8 cellular contexts compared by ENCODE assay signal in the genomic region with DNA sequence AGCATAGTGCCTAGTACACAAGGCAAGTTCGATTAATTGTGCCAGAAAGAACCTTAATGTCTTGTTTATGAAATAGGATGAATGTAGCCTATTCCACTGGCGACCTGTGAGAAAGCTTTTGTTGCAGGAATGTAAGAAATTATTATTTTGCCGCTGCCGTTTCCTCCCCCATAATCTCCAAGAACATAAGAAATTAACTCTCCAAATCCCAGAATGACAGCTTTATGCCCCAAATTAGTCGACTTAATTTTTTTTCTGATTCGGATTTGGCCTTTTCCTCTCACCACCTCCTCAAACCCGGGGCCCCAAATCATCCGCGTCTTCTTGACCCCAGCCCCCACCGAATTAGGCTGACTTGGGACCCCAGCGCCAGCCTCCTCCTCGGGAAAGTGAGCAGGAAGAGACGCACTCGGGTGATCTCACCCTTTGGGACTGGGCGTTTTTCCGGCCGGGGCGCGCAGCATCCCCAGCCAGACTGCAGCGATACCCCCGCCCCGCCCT. TPM values are rescaled to one million over a fixed set of nuclear protein-coding genes. Genes with fewer than 3 reads are reported as not detected.
DNase-seq lines count a peak whose midpoint lies in the region; ATAC-seq and TF ChIP-seq lines count a peak whose summit lies in the region.

No MANE protein-coding gene starts in this region.

- H3K27ac ChIP-seq in neural cell (ENCODE audit: low read length) = peak overlapping the region; percentile 82

- peak overlapping the region; percentile 81 for H3K4me3 ChIP-seq in GM06990 (replicated peaks; ENCODE audit: low read depth, low read length)
- peak overlapping the region; percentile 76 for H3K4me3 ChIP-seq in Loucy (ENCODE audit: low read length, poor library complexity, severe bottlenecking)
- peak overlapping the region; percentile 98 for H3K4me3 ChIP-seq in neural cell (ENCODE audit: low read length)

- no peak for TF ChIP-seq RAD21 in neural cell (conservative IDR thresholded peaks at IDR 0.05)

- peaks cover 15 to 18% of the 10 kb centered on the region in 2 donors for H3K4me1 Mint-ChIP-seq in effector memory CD8-positive, alpha-beta T cell (ENCODE audit: low read depth in 2 of 2)

- H3K9me2 ChIP-seq in Loucy (replicated peaks; ENCODE audit: low read depth, low read length) (no peaks in the 10 kb centered on the region), neural cell (ENCODE audit: insufficient read depth, low read length) (no peaks in the 10 kb centered on the region)

- no peak for DNase-seq in GM06990 (ENCODE audit: extremely low read depth, insufficient read length)
- no peak for DNase-seq in effector memory CD8-positive, alpha-beta T cell
- DNase-seq in DMS79 (lab: John Stamatoyannopoulos, UW) = no peak
- DNase-seq in NK-92 (lab: John Stamatoyannopoulos, UW; ENCODE audit: unreplicated experiment) = no peak
- no peak for DNase-seq in globus pallidus (ENCODE audit: low spot score)

- H3F3A ChIP-seq in Loucy (ENCODE audit: low read depth) (no peaks in the 10 kb centered on the region), neural cell (ENCODE audit: insufficient read depth, low read length, poor library complexity, severe bottlenecking) (peaks cover 12% of the 10 kb centered on the region)

- H3K27me3 ChIP-seq in GM06990 (replicated peaks; ENCODE audit: control insufficient read depth, insufficient read depth, low read length) (no peaks in the 10 kb centered on the region), Loucy (ENCODE audit: insufficient read depth, low read length, poor library complexity, severe bottlenecking) (no peaks in the 10 kb centered on the region), neural cell (ENCODE audit: insufficient read depth, low read depth, low read length) (no peaks in the 10 kb centered on the region)

- TF ChIP-seq CTCF in GM06990 (IDR thresholded peaks at IDR 0.05; ENCODE audit: insufficient read depth, low read length, poor library complexity, severe bottlenecking) (no peak), Loucy (conservative IDR thresholded peaks at IDR 0.05; ENCODE audit: low read length) (no peak), neural cell (IDR thresholded peaks at IDR 0.05; ENCODE audit: poor library complexity, severe bottlenecking) (no peak)

- peak overlapping the region; percentile 72 for H3K9ac ChIP-seq in Loucy (ENCODE audit: low read depth, low read length, poor library complexity, severe bottlenecking)
- peak overlapping the region; percentile 96 for H3K9ac ChIP-seq in neural cell (ENCODE audit: low read length)

- no peak overlapping the region for H3K4me3 Mint-ChIP-seq in effector memory CD8-positive, alpha-beta T cell

- peak overlapping the region; percentile 97 to 99 for H3K27ac Mint-ChIP-seq in effector memory CD8-positive, alpha-beta T cell

- peaks cover 45% of the 10 kb centered on the region for H3K4me1 ChIP-seq in Loucy (ENCODE audit: insufficient read depth, low read length, poor library complexity, severe bottlenecking)

- H3K9me3 ChIP-seq in Loucy (ENCODE audit: insufficient read depth, low read depth, low read length) = no peaks in the 10 kb centered on the region
- H3K9me3 ChIP-seq in neural cell (ENCODE audit: low read length) = no peaks in the 10 kb centered on the region

- ATAC-seq in effector memory CD8-positive, alpha-beta T cell (replicated peaks) = no peak
- ATAC-seq in GM21515 (IDR thresholded peaks at IDR 0.05; ENCODE audit: unreplicated experiment) = no peak

- H4K20me1 ChIP-seq in Loucy (ENCODE audit: insufficient read depth, low read length, poor library complexity, severe bottlenecking) = peaks cover 24% of the 10 kb centered on the region
- H4K20me1 ChIP-seq in neural cell (ENCODE audit: insufficient read depth) = peaks cover 14% of the 10 kb centered on the region

- H2AFZ ChIP-seq in Loucy (ENCODE audit: low read length) = peak overlapping the region; percentile 93
- peak overlapping the region; percentile 51 for H2AFZ ChIP-seq in neural cell (ENCODE audit: low read depth, low read length)

- peaks cover 4% of the 10 kb centered on the region for H3K36me3 Mint-ChIP-seq in effector memory CD8-positive, alpha-beta T cell (ENCODE audit: insufficient read depth)

- no peak for TF ChIP-seq EP300 in neural cell (conservative IDR thresholded peaks at IDR 0.05; ENCODE audit: poor library complexity, severe bottlenecking)

- H3K79me2 ChIP-seq in Loucy (ENCODE audit: insufficient read depth, low read length) (peaks cover 46% of the 10 kb centered on the region), neural cell (replicated peaks; ENCODE audit: insufficient read depth, low read length) (peaks cover 43% of the 10 kb centered on the region)

- H3K27me3 Mint-ChIP-seq in effector memory CD8-positive, alpha-beta T cell = no peaks in the 10 kb centered on the region

- H3K36me3 ChIP-seq in GM06990 (ENCODE audit: control insufficient read depth, insufficient read depth, low read length) (no peaks in the 10 kb centered on the region), Loucy (ENCODE audit: insufficient read depth, low read length) (no peaks in the 10 kb centered on the region), neural cell (ENCODE audit: insufficient read depth, low read length) (no peaks in the 10 kb centered on the region)

- H3K4me2 ChIP-seq in Loucy (ENCODE audit: low read depth, low read length, poor library complexity, severe bottlenecking) = peak overlapping the region; percentile 88
- H3K4me2 ChIP-seq in neural cell (ENCODE audit: low read length) = peak overlapping the region; percentile 87

- no peaks in the 10 kb centered on the region for H3K9me3 Mint-ChIP-seq in effector memory CD8-positive, alpha-beta T cell

TF ChIP-seq in neural cell, 6 proteins besides CTCF, POLR2A, EP300 and RAD21:
- TF ChIP-seq POLR2AphosphoS5 (IDR thresholded peaks at IDR 0.05) (no peak), MXI1 (conservative IDR thresholded peaks at IDR 0.05; ENCODE audit: poor library complexity, severe bottlenecking) (no peak), SMC3 (conservative IDR thresholded peaks at IDR 0.05; ENCODE audit: poor library complexity) (no peak), EZH2 (IDR thresholded peaks at IDR 0.05; ENCODE audit: borderline replicate concordance, insufficient read depth, low read length, poor library complexity, severe bottlenecking) (no peak), TAF1 (IDR thresholded peaks at IDR 0.05; ENCODE audit: low read depth) (no peak)
- TF ChIP-seq, protein P1, sequence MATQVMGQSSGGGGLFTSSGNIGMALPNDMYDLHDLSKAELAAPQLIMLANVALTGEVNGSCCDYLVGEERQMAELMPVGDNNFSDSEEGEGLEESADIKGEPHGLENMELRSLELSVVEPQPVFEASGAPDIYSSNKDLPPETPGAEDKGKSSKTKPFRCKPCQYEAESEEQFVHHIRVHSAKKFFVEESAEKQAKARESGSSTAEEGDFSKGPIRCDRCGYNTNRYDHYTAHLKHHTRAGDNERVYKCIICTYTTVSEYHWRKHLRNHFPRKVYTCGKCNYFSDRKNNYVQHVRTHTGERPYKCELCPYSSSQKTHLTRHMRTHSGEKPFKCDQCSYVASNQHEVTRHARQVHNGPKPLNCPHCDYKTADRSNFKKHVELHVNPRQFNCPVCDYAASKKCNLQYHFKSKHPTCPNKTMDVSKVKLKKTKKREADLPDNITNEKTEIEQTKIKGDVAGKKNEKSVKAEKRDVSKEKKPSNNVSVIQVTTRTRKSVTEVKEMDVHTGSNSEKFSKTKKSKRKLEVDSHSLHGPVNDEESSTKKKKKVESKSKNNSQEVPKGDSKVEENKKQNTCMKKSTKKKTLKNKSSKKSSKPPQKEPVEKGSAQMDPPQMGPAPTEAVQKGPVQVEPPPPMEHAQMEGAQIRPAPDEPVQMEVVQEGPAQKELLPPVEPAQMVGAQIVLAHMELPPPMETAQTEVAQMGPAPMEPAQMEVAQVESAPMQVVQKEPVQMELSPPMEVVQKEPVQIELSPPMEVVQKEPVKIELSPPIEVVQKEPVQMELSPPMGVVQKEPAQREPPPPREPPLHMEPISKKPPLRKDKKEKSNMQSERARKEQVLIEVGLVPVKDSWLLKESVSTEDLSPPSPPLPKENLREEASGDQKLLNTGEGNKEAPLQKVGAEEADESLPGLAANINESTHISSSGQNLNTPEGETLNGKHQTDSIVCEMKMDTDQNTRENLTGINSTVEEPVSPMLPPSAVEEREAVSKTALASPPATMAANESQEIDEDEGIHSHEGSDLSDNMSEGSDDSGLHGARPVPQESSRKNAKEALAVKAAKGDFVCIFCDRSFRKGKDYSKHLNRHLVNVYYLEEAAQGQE (IDR thresholded peaks at IDR 0.05; ENCODE audit: borderline replicate concordance) = no peak

RNA-seq across cellular contexts. Expression of a gene that starts 0.7 kb away (rescaled TPM):
- 287 and 353 TPM in 2 replicates for polyA plus RNA-seq in neural cell
- 653 and 675 TPM in 2 replicates for polyA minus RNA-seq in neural cell

RNA-seq across cellular contexts. Expression of a gene that starts 47.2 kb away (rescaled TPM):
- polyA plus RNA-seq in neural cell = 29.6 and 33.2 TPM in 2 replicates
- polyA minus RNA-seq in neural cell = 39.9 and 41.6 TPM in 2 replicates
